In genomic region chr18:30920757-30921156, GRCh38 we compare ENCODE assay signal across 25 cellular contexts.
"Had no signal": no experiment of that assay in that cellular context is flagged by ENCODE, and none has a peak within 500 bp of the region (broad histone marks: within the 10 kb centered on the region; RNA-seq: fewer than 3 reads in every experiment).

No MANE protein-coding gene starts in this region.

- H3K4me3 Mint-ChIP-seq: activated CD8-positive, alpha-beta T cell treated with anti-CD3 and anti-CD28 coated beads, Interleukin-2, amount 10 ng/mL, durations not matched to agents 7 days and 5 days; activated naive CD8-positive, alpha-beta T cell treated with anti-CD3 and anti-CD28 coated beads, Interleukin-2, amount 50 U/mL, for 24 hours; activated T-helper 1 cell treated with anti-CD3 and anti-CD28 coated beads, Interleukin-12 subunit alpha, Interleukin-12 subunit beta, Interleukin-2, Interleukin-4 antibody, amounts not matched to agents 30 ng/mL and 10 ng/mL and 1 ng/mL, durations not matched to agents 14 hours and 24 hours and 36 hours; dendritic cell treated with granulocyte-macrophage colony-stimulating factor and Interleukin-4, amounts not matched to agents 40 ng/mL and 50 ng/mL, for 4 days; immature natural killer cell; memory B cell; nephron; stimulated activated naive B cell treated with anti-CD40 and anti-IgM and Interleukin-4, amounts not matched to agents 10 μg/mL and 1 μg/mL and 100 μg/mL, for 72 hours; T-helper 17 cell had no signal

- H3K36me3 ChIP-seq: brain microvascular endothelial cell, uterus had no signal

- H3K27me3 ChIP-seq: brain microvascular endothelial cell, hepatocyte, testis, uterus had no signal

- H2AFZ ChIP-seq: hepatocyte had no signal

- H3K4me1 ChIP-seq: foreskin keratinocyte, testis, uterus had no signal

- H3K27ac Mint-ChIP-seq: activated CD8-positive, alpha-beta T cell treated with anti-CD3 and anti-CD28 coated beads, Interleukin-2, amount 10 ng/mL, durations not matched to agents 7 days and 5 days; activated naive CD8-positive, alpha-beta T cell treated with anti-CD3 and anti-CD28 coated beads, Interleukin-2, amount 50 U/mL, for 24 hours; activated T-helper 1 cell treated with anti-CD3 and anti-CD28 coated beads, Interleukin-12 subunit alpha, Interleukin-12 subunit beta, Interleukin-2, Interleukin-4 antibody, amounts not matched to agents 30 ng/mL and 10 ng/mL and 1 ng/mL, durations not matched to agents 14 hours and 24 hours and 36 hours; dendritic cell treated with granulocyte-macrophage colony-stimulating factor and Interleukin-4, amounts not matched to agents 40 ng/mL and 50 ng/mL, for 4 days; immature natural killer cell; memory B cell; stimulated activated naive B cell treated with anti-CD40 and anti-IgM and Interleukin-4, amounts not matched to agents 10 μg/mL and 1 μg/mL and 100 μg/mL, for 72 hours; T-helper 17 cell had no signal

- H3K27ac ChIP-seq: brain microvascular endothelial cell, foreskin keratinocyte, hepatocyte, testis, uterus had no signal

- H3K9me3 Mint-ChIP-seq: dendritic cell treated with granulocyte-macrophage colony-stimulating factor and Interleukin-4, amounts not matched to agents 40 ng/mL and 50 ng/mL, for 4 days; nephron; stimulated activated naive B cell treated with anti-CD40 and anti-IgM and Interleukin-4, amounts not matched to agents 10 μg/mL and 1 μg/mL and 100 μg/mL, for 72 hours had no signal

- H3K9me3 ChIP-seq: testis, uterus had no signal

- H3K79me2 ChIP-seq: hepatocyte had no signal

- H3K27me3 Mint-ChIP-seq: activated naive CD8-positive, alpha-beta T cell treated with anti-CD3 and anti-CD28 coated beads, Interleukin-2, amount 50 U/mL, for 24 hours; dendritic cell treated with granulocyte-macrophage colony-stimulating factor and Interleukin-4, amounts not matched to agents 40 ng/mL and 50 ng/mL, for 4 days; memory B cell; stimulated activated naive B cell treated with anti-CD40 and anti-IgM and Interleukin-4, amounts not matched to agents 10 μg/mL and 1 μg/mL and 100 μg/mL, for 72 hours; T-helper 17 cell had no signal

- H3K4me2 ChIP-seq: hepatocyte had no signal

- H3K4me1 Mint-ChIP-seq: activated naive CD8-positive, alpha-beta T cell treated with anti-CD3 and anti-CD28 coated beads, Interleukin-2, amount 50 U/mL, for 24 hours; immature natural killer cell; memory B cell; nephron; stimulated activated naive B cell treated with anti-CD40 and anti-IgM and Interleukin-4, amounts not matched to agents 10 μg/mL and 1 μg/mL and 100 μg/mL, for 72 hours; T-helper 17 cell had no signal

- H3K36me3 Mint-ChIP-seq: immature natural killer cell; memory B cell; stimulated activated naive B cell treated with anti-CD40 and anti-IgM and Interleukin-4, amounts not matched to agents 10 μg/mL and 1 μg/mL and 100 μg/mL, for 72 hours had no signal

- DNase-seq: activated CD4-positive, alpha-beta T cell treated with anti-CD3 and anti-CD28 coated beads for 1 hour; activated CD4-positive, alpha-beta T cell treated with anti-CD3 and anti-CD28 coated beads, Interleukin-2, amount 50 U/mL, for 1 hour; activated CD8-positive, alpha-beta T cell treated with anti-CD3 and anti-CD28 coated beads, Interleukin-2, amount 10 ng/mL, durations not matched to agents 7 days and 5 days; activated gamma-delta T cell; activated naive CD4-positive, alpha-beta T cell treated with anti-CD3 and anti-CD28 coated beads, Interleukin-2, amount 50 U/mL, for 16 hours; activated naive CD8-positive, alpha-beta T cell treated with anti-CD3 and anti-CD28 coated beads, Interleukin-2, amount 50 U/mL, for 24 hours; anterior cingulate cortex; brain microvascular endothelial cell; caudate nucleus; effector CD8-positive, alpha-beta T cell; foreskin keratinocyte; immature natural killer cell; left cardiac atrium; small intestine; stimulated activated CD4-positive, alpha-beta T cell treated with anti-CD3 and anti-CD28 coated beads, Interleukin-2, amount 100 ng/mL, for 48 hours; stimulated activated CD8-positive, alpha-beta memory T cell treated with anti-CD3 and anti-CD28 coated beads, Interleukin-4, amount 100 ng/mL, for 48 hours; stimulated activated naive B cell treated with anti-CD40 and anti-IgM and Interleukin-4, amounts not matched to agents 10 μg/mL and 1 μg/mL and 100 μg/mL, for 72 hours; T-helper 17 cell; testis; uterus had no signal

- H3K4me3 ChIP-seq: hepatocyte, testis, uterus had no signal
